ENCODE assay signal across 2 cellular contexts in the genomic region with DNA sequence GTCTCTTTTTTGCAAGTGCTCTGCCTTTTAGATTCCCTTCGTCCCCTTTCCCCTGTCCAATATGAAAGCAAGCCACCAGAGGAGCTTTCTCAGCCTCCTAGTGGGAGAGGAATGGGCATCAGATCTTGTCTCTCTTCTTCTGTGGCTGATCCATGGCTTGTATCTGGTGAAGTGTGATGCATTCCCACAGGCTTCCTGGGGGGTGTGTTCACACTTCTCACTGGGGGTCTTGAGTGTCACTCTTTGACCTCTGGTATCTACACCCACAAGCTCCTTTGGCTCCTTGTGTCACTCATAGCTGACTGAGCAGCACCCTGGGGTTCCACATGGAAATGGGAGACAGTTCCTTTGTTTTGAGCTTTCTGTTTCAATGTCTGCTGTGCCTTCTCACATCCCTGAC.
TF ChIP-seq lines count a peak whose summit lies in the region.

No MANE protein-coding gene starts in this region.

TF ChIP-seq in HEK293, 187 proteins besides CTCF, POLR2A, EP300 and RAD21:
- no peak for TF ChIP-seq ZNF501 (tag by site-specific recombination; IDR thresholded peaks at IDR 0.05)
- peak; percentile 74 for TF ChIP-seq GLIS1 (tag by site-specific recombination; IDR thresholded peaks at IDR 0.05)

TF ChIP-seq in H1, 55 proteins besides CTCF, POLR2A, EP300 and RAD21:
- TF ChIP-seq NANOG (IDR thresholded peaks at IDR 0.05; ENCODE audit: insufficient read depth, low read depth, low read length, poor library complexity, severe bottlenecking): no peak
- TF ChIP-seq, protein P1, sequence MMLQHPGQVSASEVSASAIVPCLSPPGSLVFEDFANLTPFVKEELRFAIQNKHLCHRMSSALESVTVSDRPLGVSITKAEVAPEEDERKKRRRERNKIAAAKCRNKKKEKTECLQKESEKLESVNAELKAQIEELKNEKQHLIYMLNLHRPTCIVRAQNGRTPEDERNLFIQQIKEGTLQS (IDR thresholded peaks at IDR 0.05; ENCODE audit: insufficient read depth, low read depth, low read length): no peak
- TF ChIP-seq CTBP2 (IDR thresholded peaks at IDR 0.05; ENCODE audit: borderline replicate concordance, insufficient read depth, insufficient read length, low read length): no peak
- no peak for TF ChIP-seq HDAC2 (IDR thresholded peaks at IDR 0.05; ENCODE audit: borderline replicate concordance in 1 of 2, low read depth in 2 of 2, low read length in 2 of 2)
- no peak for TF ChIP-seq TAF7 (optimal IDR thresholded peaks at IDR 0.05; ENCODE audit: borderline replicate concordance, low read depth, low read length)
- TF ChIP-seq PHF8 (conservative IDR thresholded peaks at IDR 0.05; ENCODE audit: low read depth, low read length): no peak
- no peak for TF ChIP-seq GABPA (IDR thresholded peaks at IDR 0.05; ENCODE audit: borderline replicate concordance, insufficient read depth, low read length)
- no peak for TF ChIP-seq TCF12 (IDR thresholded peaks at IDR 0.05; ENCODE audit: low read depth, low read length)
- no peak for TF ChIP-seq MAFK (IDR thresholded peaks at IDR 0.05; ENCODE audit: low read depth, low read length)
- no peak for TF ChIP-seq EGR1 (IDR thresholded peaks at IDR 0.05; ENCODE audit: borderline replicate concordance, low read depth, low read length)
TF ChIP-seq in H1: peak in this region for 0.
